In genomic region chr11:66880484-66881211, GRCh38 we compare ENCODE assay signal across 9 cellular contexts. TPM values are rescaled to one million over a fixed set of nuclear protein-coding genes. Genes with fewer than 3 reads are reported as not detected.
DNase-seq lines count a peak whose midpoint lies in the region; ATAC-seq, FAIRE-seq and TF ChIP-seq lines count a peak whose summit lies in the region.
"Had no signal": no experiment of that assay in that cellular context is flagged by ENCODE, and none has a peak within 500 bp of the region (broad histone marks: within the 10 kb centered on the region; RNA-seq: fewer than 3 reads in every experiment).

No MANE protein-coding gene starts in this region.

- H3K36me3 ChIP-seq in MM.1S (replicated peaks; ENCODE audit: insufficient read depth, low read length) (no peaks in the 10 kb centered on the region), keratinocyte (ENCODE audit: control insufficient read depth in 2 of 2, extremely low read depth in 1 of 2, insufficient read depth in 2 of 2, low read length in 2 of 2) (peaks cover 2 to 4% of the 10 kb centered on the region in 2 experiments), aorta (ENCODE audit: control insufficient read depth in 1 of 2, insufficient read depth in 2 of 2, low read length in 1 of 2) (no peaks in the 10 kb centered on the region)

- H2AFZ ChIP-seq in MM.1S (ENCODE audit: low read length), result no peak overlapping the region
- H2AFZ ChIP-seq in keratinocyte (ENCODE audit: control insufficient read depth, low read length), result no peak overlapping the region

- no peaks in the 10 kb centered on the region for H3K36me3 Mint-ChIP-seq in Calu3 (ENCODE audit: insufficient read depth, unreplicated experiment)
- H3K36me3 Mint-ChIP-seq in stimulated activated memory B cell treated with anti-CD40 and anti-IgM and Interleukin-4, amounts not matched to agents 10 μg/mL and 1 μg/mL and 100 μg/mL, for 72 hours, result no peaks in the 10 kb centered on the region
- H3K36me3 Mint-ChIP-seq in activated naive CD8-positive, alpha-beta T cell treated with anti-CD3 and anti-CD28 coated beads for 36 hours, result no peaks in the 10 kb centered on the region

- H3K27ac Mint-ChIP-seq in Calu3 (ENCODE audit: unreplicated experiment), result no peak overlapping the region
- no peak overlapping the region for H3K27ac Mint-ChIP-seq in stimulated activated memory B cell treated with anti-CD40 and anti-IgM and Interleukin-4, amounts not matched to agents 10 μg/mL and 1 μg/mL and 100 μg/mL, for 72 hours
- no peak overlapping the region for H3K27ac Mint-ChIP-seq in activated naive CD8-positive, alpha-beta T cell treated with anti-CD3 and anti-CD28 coated beads for 36 hours

- H3K9me3 ChIP-seq in MM.1S (replicated peaks; ENCODE audit: insufficient read depth, low read length) (no peaks in the 10 kb centered on the region), keratinocyte (ENCODE audit: control insufficient read depth, low read depth, low read length) (no peaks in the 10 kb centered on the region), aorta (ENCODE audit: control insufficient read depth, low read length) (no peaks in the 10 kb centered on the region)

- H3K4me3 Mint-ChIP-seq in Calu3 (ENCODE audit: low read depth, unreplicated experiment), result no peak overlapping the region
- H3K4me3 Mint-ChIP-seq in stimulated activated memory B cell treated with anti-CD40 and anti-IgM and Interleukin-4, amounts not matched to agents 10 μg/mL and 1 μg/mL and 100 μg/mL, for 72 hours, result no peak overlapping the region
- no peak overlapping the region for H3K4me3 Mint-ChIP-seq in activated naive CD8-positive, alpha-beta T cell treated with anti-CD3 and anti-CD28 coated beads for 36 hours

- no peaks in the 10 kb centered on the region for H4K20me1 ChIP-seq in MM.1S (ENCODE audit: insufficient read depth, low read length)
- H4K20me1 ChIP-seq in keratinocyte (ENCODE audit: control insufficient read depth, extremely low read depth, insufficient read depth, low read length), result peaks cover 23% of the 10 kb centered on the region

- 79 to 83% methylated on average over 11 of the region's 11 CpGs for WGBS in aorta, 2 donors

- H3K4me2 ChIP-seq in MM.1S (ENCODE audit: low read depth, low read length) (no peak overlapping the region), keratinocyte (ENCODE audit: control insufficient read depth, extremely low read depth, insufficient read depth, low read depth, low read length) (peak overlapping the region; percentile 52)

- no peak for ATAC-seq in aorta (ENCODE audit: low FRiP score)
- ATAC-seq in stimulated activated memory B cell treated with anti-CD40 and anti-IgM and Interleukin-4, amounts not matched to agents 10 μg/mL and 1 μg/mL and 100 μg/mL, for 72 hours, result no peak

- dilution Hi-C loops in keratinocyte (cut with MboI; ENCODE audit: extremely low pct_ligation_motif_present, low sequenced_read_pairs), result no loop called here

- peaks cover 3% of the 10 kb centered on the region; the same call in 1 of the 2 replicates for H3F3A ChIP-seq in MM.1S (ENCODE audit: insufficient read depth, low read length)

- H3K9ac ChIP-seq in MM.1S (ENCODE audit: low read length) (no peak overlapping the region), keratinocyte (ENCODE audit: control insufficient read depth, extremely low read depth, insufficient read depth, low read length) (no peak overlapping the region)

- H3K27ac ChIP-seq in MM.1S (ENCODE audit: low read length) (no peak overlapping the region), keratinocyte (ENCODE audit: control insufficient read depth, insufficient read depth, low read length) (no peak overlapping the region), aorta (ENCODE audit: low read depth in 1 of 2, low read length in 2 of 2) (no peak overlapping the region)

- no peaks in the 10 kb centered on the region for H3K9me2 ChIP-seq in MM.1S (replicated peaks; ENCODE audit: insufficient read depth, low read length)

- H3K27me3 Mint-ChIP-seq in Calu3 (ENCODE audit: unreplicated experiment), result peaks cover under 1% of the 10 kb centered on the region
- peaks cover 45% of the 10 kb centered on the region for H3K27me3 Mint-ChIP-seq in stimulated activated memory B cell treated with anti-CD40 and anti-IgM and Interleukin-4, amounts not matched to agents 10 μg/mL and 1 μg/mL and 100 μg/mL, for 72 hours
- H3K27me3 Mint-ChIP-seq in activated naive CD8-positive, alpha-beta T cell treated with anti-CD3 and anti-CD28 coated beads for 36 hours, result peaks cover 4% of the 10 kb centered on the region

- DNase-seq in Calu3 (peak; percentile 79), MM.1S (peak; percentile 36), SHP77 (lab: John Stamatoyannopoulos, UW) (peak; percentile 69 to 85), keratinocyte (ENCODE audit: low read depth, low spot score) (peak; percentile 71), aorta (no peak), occipital lobe (lab: John Stamatoyannopoulos, UW) (no peak)
- no peak for DNase-seq in activated naive CD8-positive, alpha-beta T cell treated with anti-CD3 and anti-CD28 coated beads for 36 hours
- DNase-seq: cortex of kidney had no signal

- H3K4me3 ChIP-seq in MM.1S (ENCODE audit: low read length) (no peak overlapping the region), keratinocyte (ENCODE audit: control insufficient read depth in 2 of 3, extremely low read depth in 1 of 3, insufficient read depth in 2 of 3, low read depth in 1 of 3, low read length in 3 of 3) (no peak overlapping the region), aorta (ENCODE audit: low read length in 2 of 2) (no peak overlapping the region)

- H3K4me1 Mint-ChIP-seq in Calu3 (ENCODE audit: low read depth, unreplicated experiment), result peaks cover 45% of the 10 kb centered on the region
- H3K4me1 Mint-ChIP-seq in stimulated activated memory B cell treated with anti-CD40 and anti-IgM and Interleukin-4, amounts not matched to agents 10 μg/mL and 1 μg/mL and 100 μg/mL, for 72 hours, result peaks cover 10% of the 10 kb centered on the region
- peaks cover 9% of the 10 kb centered on the region for H3K4me1 Mint-ChIP-seq in activated naive CD8-positive, alpha-beta T cell treated with anti-CD3 and anti-CD28 coated beads for 36 hours

- H3K9me3 Mint-ChIP-seq in Calu3 (ENCODE audit: low read depth, unreplicated experiment), result no peaks in the 10 kb centered on the region
- H3K9me3 Mint-ChIP-seq in stimulated activated memory B cell treated with anti-CD40 and anti-IgM and Interleukin-4, amounts not matched to agents 10 μg/mL and 1 μg/mL and 100 μg/mL, for 72 hours, result no peaks in the 10 kb centered on the region
- no peaks in the 10 kb centered on the region for H3K9me3 Mint-ChIP-seq in activated naive CD8-positive, alpha-beta T cell treated with anti-CD3 and anti-CD28 coated beads for 36 hours

- H3K27me3 ChIP-seq in MM.1S (replicated peaks; ENCODE audit: insufficient read depth, low read length), result peaks cover 37% of the 10 kb centered on the region
- no peaks in the 10 kb centered on the region for H3K27me3 ChIP-seq in keratinocyte (ENCODE audit: control insufficient read depth, extremely low read depth, insufficient read depth, low read length)
- no peaks in the 10 kb centered on the region for H3K27me3 ChIP-seq in aorta (ENCODE audit: control insufficient read depth in 1 of 2, insufficient read depth in 2 of 2, low read length in 1 of 2)

- H3K79me2 ChIP-seq in MM.1S (ENCODE audit: low read length) (no peaks in the 10 kb centered on the region), keratinocyte (ENCODE audit: control insufficient read depth, insufficient read depth, low read length) (peaks cover 13% of the 10 kb centered on the region)

- H3K9me1 ChIP-seq in keratinocyte (ENCODE audit: control insufficient read depth, extremely low read depth, insufficient read depth, low read length), result peaks cover 6% of the 10 kb centered on the region

- peak; percentile 90 for FAIRE-seq in keratinocyte (lab: Jason Lieb, UNC)

- CTCF ChIA-PET in Calu3 (lab: Charles Lee), result interaction anchor here (0.7 to 1.5 kb wide), 4 partner anchors 11 to 175 kb away, joined by 3 to 6 read pairs (median 4); no protein-coding TSS in a partner anchor

- no TSS peak for BruUV-seq in Calu3 (replicated peaks; lab: Mats Ljungman, UMichigan)

- H3K4me1 ChIP-seq in MM.1S (ENCODE audit: low read length) (peaks cover 9% of the 10 kb centered on the region), keratinocyte (ENCODE audit: control insufficient read depth, extremely low read depth, insufficient read depth, low read length) (peaks cover 46% of the 10 kb centered on the region), aorta (ENCODE audit: control insufficient read depth in 1 of 2, insufficient read depth in 2 of 2, low read length in 2 of 2) (no peaks in the 10 kb centered on the region)

- intact Hi-C loops in Calu3 (cut with micrococcal nuclease; ENCODE audit: unreplicated experiment), result no loop called here
- intact Hi-C loops in aorta (cut with DNase I), result loop anchor here in 1 of 2 donors (5.0 kb wide), 2 partner anchors 33 to 188 kb away; no protein-coding TSS in a partner anchor

- TF ChIP-seq CTCF in Calu3 (IDR thresholded peaks at IDR 0.05; ENCODE audit: unreplicated experiment) (no peak), MM.1S (IDR thresholded peaks at IDR 0.05; ENCODE audit: low read length) (no peak), keratinocyte (optimal IDR thresholded peaks at IDR 0.05 in 1 of 3, IDR thresholded peaks at IDR 0.05 in 1 of 3, conservative IDR thresholded peaks at IDR 0.05 in 1 of 3; ENCODE audit: extremely low read depth in 1 of 3, insufficient read depth in 2 of 3, low read length in 3 of 3) (no peak)

RNA-seq across cellular contexts. Expression of gene LRFN4, which starts 23.8 kb away (rescaled TPM):
- total RNA-seq in Calu3 (2022), result 30.1 and 30.3 TPM in 2 replicates
- polyA plus RNA-seq in keratinocyte, result 0.77 to 1.5 TPM (median 1.1 TPM) in 3 replicates
- polyA plus RNA-seq in keratinocyte (2011; ENCODE audit: low read depth), result 0.19 TPM
- 0.50 and 1.5 TPM in 2 replicates for polyA plus RNA-seq in keratinocyte (2011; cell fraction: cytosol; rRNA removed)
- polyA plus RNA-seq in keratinocyte (2011; cell fraction: nucleus; rRNA removed), result 1.5 and 2.2 TPM in 2 replicates
- polyA plus RNA-seq in keratinocyte (2012; ENCODE audit: low replicate concordance), result 0.89 and 1.6 TPM in 2 replicates
- 0.38 to 0.82 TPM (median 0.53 TPM) in 3 replicates for polyA minus RNA-seq in keratinocyte
- 5.8 TPM for polyA minus RNA-seq in keratinocyte (2011; cell fraction: cytosol; rRNA and poly(A)+ RNA removed)
- 2.2 and 2.8 TPM in 2 replicates for polyA minus RNA-seq in keratinocyte (2011; cell fraction: nucleus; rRNA and poly(A)+ RNA removed)
- 10 to 100 TPM in 1 of 2 donors, 1 to 10 TPM in 1; 7.3 to 12.4 TPM for total RNA-seq in aorta
- 10 to 100 TPM in 1 of 2 donors, 1 to 10 TPM in 1; 4.4 to 13.8 TPM for polyA plus RNA-seq in aorta
- total RNA-seq in activated naive CD8-positive, alpha-beta T cell treated with anti-CD3 and anti-CD28 coated beads for 36 hours, result 10 to 100 TPM; 36.3 to 37.8 TPM
- total RNA-seq in occipital lobe, result 47.7 TPM

RNA-seq across cellular contexts. Expression of gene RCE1, which starts 37.4 kb away (rescaled TPM):
- total RNA-seq in Calu3 (2022) (23.5 and 26.2 TPM in 2 replicates), aorta (10 to 100 TPM; 11.7 to 14.6 TPM), occipital lobe (12.2 TPM)
- polyA plus RNA-seq in keratinocyte (11.2 to 15.2 TPM (median 14.0 TPM) in 3 replicates), aorta (10 to 100 TPM; 14.5 to 23.5 TPM)
- polyA plus RNA-seq in keratinocyte (2011; ENCODE audit: low read depth), result 9.7 TPM
- 11.1 and 13.2 TPM in 2 replicates for polyA plus RNA-seq in keratinocyte (2011; cell fraction: cytosol; rRNA removed)
- 26.7 and 32.8 TPM in 2 replicates for polyA plus RNA-seq in keratinocyte (2011; cell fraction: nucleus; rRNA removed)
- polyA plus RNA-seq in keratinocyte (2012; ENCODE audit: low replicate concordance), result 16.3 and 24.1 TPM in 2 replicates
- 10.0 to 18.5 TPM (median 15.1 TPM) in 3 replicates for polyA minus RNA-seq in keratinocyte
- 22.1 TPM for polyA minus RNA-seq in keratinocyte (2011; cell fraction: cytosol; rRNA and poly(A)+ RNA removed)
- 15.6 and 17.7 TPM in 2 replicates for polyA minus RNA-seq in keratinocyte (2011; cell fraction: nucleus; rRNA and poly(A)+ RNA removed)
- total RNA-seq in activated naive CD8-positive, alpha-beta T cell treated with anti-CD3 and anti-CD28 coated beads for 36 hours, result 10 to 100 TPM; 26.8 to 31.1 TPM

Comparison
In these comparisons a context has a peak if more than half of its experiments do, and no peak if none do; other contexts are left out.
1. DNase-seq: peak in Calu3 (single experiment), MM.1S (single experiment), SHP77 (2 of 2) and keratinocyte (single experiment); none in aorta (0 of 2), activated naive CD8-positive, alpha-beta T cell treated with anti-CD3 and anti-CD28 coated beads for 36 hours (single experiment) and occipital lobe (single experiment).